In the genomic region with DNA sequence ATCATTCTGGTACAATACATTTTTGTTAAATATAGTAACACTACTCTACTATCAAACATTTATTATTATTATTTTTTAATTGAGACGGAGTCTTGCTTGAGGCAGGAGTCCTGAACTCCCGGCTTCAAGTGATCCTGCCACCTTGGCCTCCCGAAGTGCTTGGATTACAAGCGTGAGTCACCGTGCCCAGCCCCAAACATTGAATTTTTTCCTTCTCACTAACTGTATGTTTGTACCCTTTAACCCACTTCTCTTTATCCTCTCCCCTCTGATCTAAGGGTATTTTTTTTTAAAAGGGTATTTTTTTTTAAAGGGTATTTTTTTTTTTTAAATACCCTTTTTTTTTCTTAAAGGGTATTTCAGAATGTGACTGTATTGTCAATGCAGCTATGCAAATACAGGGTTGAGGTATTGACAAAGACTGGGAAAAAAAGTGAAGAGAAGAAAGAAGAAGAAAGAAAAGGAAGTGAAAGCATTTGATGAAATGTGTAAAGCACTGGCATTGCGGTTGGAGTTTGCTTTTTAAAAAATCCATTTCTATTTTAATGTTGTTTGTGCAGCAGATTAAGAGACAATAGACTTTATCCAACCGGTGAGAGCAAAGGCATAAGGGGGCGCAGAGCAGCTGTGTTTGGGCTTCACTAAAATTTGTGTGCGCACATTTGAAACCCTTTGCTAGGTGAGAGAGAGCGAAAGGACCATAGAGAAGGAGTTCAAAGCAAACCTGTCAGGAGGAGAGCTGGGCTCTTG, we compare ENCODE assay signal across 10 cellular contexts. TPM values are rescaled to one million over a fixed set of nuclear protein-coding genes. Genes with fewer than 3 reads are reported as not detected.
A peak's percentile ranks its signal among the peaks of the same experiment; 100 is the strongest.
DNase-seq lines count a peak whose midpoint lies in the region; ATAC-seq, FAIRE-seq and TF ChIP-seq lines count a peak whose summit lies in the region.
"Had no signal": no experiment of that assay in that cellular context is flagged by ENCODE, and none has a peak within 500 bp of the region (broad histone marks: within the 10 kb centered on the region; RNA-seq: fewer than 3 reads in every experiment).

No MANE protein-coding gene starts in this region.

- FAIRE-seq in GM12878 (lab: Jason Lieb, UNC) = peak; percentile 88

- H3K79me1 ChIP-seq in mesendoderm (ENCODE audit: low read length) = no peaks in the 10 kb centered on the region

- H3K79me2 ChIP-seq in GM12878 (ENCODE audit: control insufficient read depth, insufficient read depth, low read length) (peaks cover 1% of the 10 kb centered on the region; the same call in 1 of the 2 replicates), mesendoderm (ENCODE audit: control insufficient read depth, insufficient read depth, low read length) (no peaks in the 10 kb centered on the region)
- H3K79me2 ChIP-seq: parathyroid adenoma had no signal

- DNase-seq in ELR (ENCODE audit: low read depth) (peak; percentile 55), GM12878 (ENCODE audit: low read depth, low spot score) (peak; percentile 79), mesendoderm (no peak), tibial nerve (ENCODE audit: low spot score in 2 of 2) (no peak), AML-193 (lab: John Stamatoyannopoulos, UW) (no peak), breast epithelium (ENCODE audit: low spot score in 2 of 2) (no peak)

- no peak overlapping the region for H4K5ac ChIP-seq in mesendoderm (ENCODE audit: low read length)

- RAD21 ChIA-PET in GM12878 (lab: Charles Lee; ENCODE audit: unreplicated experiment) = interaction anchor here (0.7 to 1.9 kb wide), 7 partner anchors 18 to 599 kb away, joined by 3 to 6 read pairs (median 4); no protein-coding TSS in a partner anchor

- CTCF ChIA-PET in GM12878 (lab: Yijun Ruan, JAX) = interaction anchor here (0.6 to 2.3 kb wide), 9 partner anchors 13 to 292 kb away, joined by 3 to 7 read pairs (median 4); no protein-coding TSS in a partner anchor

- no peak overlapping the region for H2AK5ac ChIP-seq in mesendoderm (ENCODE audit: low read length)

- no peak overlapping the region for H2BK15ac ChIP-seq in mesendoderm (replicated peaks; ENCODE audit: low read depth)

- no peak overlapping the region for H3K23ac ChIP-seq in mesendoderm (ENCODE audit: low read length)

- no peak overlapping the region for H3K56ac ChIP-seq in mesendoderm (ENCODE audit: low read length)

- no peak overlapping the region for H3K4ac ChIP-seq in mesendoderm (ENCODE audit: low read depth, low read length)

- H3K36me3 ChIP-seq in GM12878 (ENCODE audit: control insufficient read depth in 2 of 2, insufficient read depth in 2 of 2, low read length in 1 of 2) (no peaks in the 10 kb centered on the region), mesendoderm (ENCODE audit: control insufficient read depth, insufficient read depth, low read length) (no peaks in the 10 kb centered on the region), tibial nerve (no peaks in the 10 kb centered on the region), breast epithelium (no peaks in the 10 kb centered on the region)
- H3K36me3 ChIP-seq: vagina had no signal

- ATAC-seq in GM21447 (IDR thresholded peaks at IDR 0.05; ENCODE audit: unreplicated experiment) (peak; percentile 77), HG03565 (IDR thresholded peaks at IDR 0.05; ENCODE audit: unreplicated experiment) (peak; percentile 90), GM12878 (peak; percentile 84)

- intact Hi-C loops in GM12878 (cut with micrococcal nuclease; ENCODE audit: unreplicated experiment) (loop anchor here (1.0 to 2.0 kb wide), 2 partner anchors 44 to 84 kb away; no protein-coding TSS in a partner anchor), breast epithelium (cut with DNase I; ENCODE audit: low total_unique reads) (no loop called here)

- H3K27ac ChIP-seq in GM12878 (ENCODE audit: control insufficient read depth, insufficient read depth) = peak overlapping the region; percentile 99
- H3K27ac ChIP-seq in mesendoderm (ENCODE audit: low read depth, low read length) = no peak overlapping the region
- H3K27ac ChIP-seq in tibial nerve = peak overlapping the region in 2 of 4 donors; percentile 13 to 29
- H3K27ac ChIP-seq in breast epithelium = no peak overlapping the region
- H3K27ac ChIP-seq: parathyroid adenoma, vagina had no signal

- peak; percentile 43 for TF ChIP-seq RAD21 in GM12878 (IDR thresholded peaks at IDR 0.05; ENCODE audit: insufficient read depth, low read depth, low read length)

- H3K9me3 ChIP-seq in GM12878 (replicated peaks; ENCODE audit: control insufficient read depth, insufficient read depth, low read length) = peaks cover 31% of the 10 kb centered on the region; the same call in 2 of the 3 replicates
- H3K9me3 ChIP-seq in tibial nerve = peaks cover 0 to 4% (median 0%) of the 10 kb centered on the region in 4 donors
- H3K9me3 ChIP-seq in breast epithelium = peaks cover 0 to 7% of the 10 kb centered on the region in 2 donors
- H3K9me3 ChIP-seq: vagina had no signal

- H3K9ac ChIP-seq in GM12878 (ENCODE audit: control insufficient read depth, insufficient read depth, low read length) (peak overlapping the region; percentile 85), mesendoderm (ENCODE audit: low read length) (no peak overlapping the region)
- H3K9ac ChIP-seq: parathyroid adenoma had no signal

- BruUV-seq in GM12878 (replicated peaks; lab: Mats Ljungman, UMichigan) = TSS peak; percentile 87

- POLR2A ChIA-PET in GM12878 (lab: Charles Lee) = interaction anchor here (0.6 to 1.1 kb wide), 3 partner anchors 62 to 83 kb away, joined by 3 read pairs; no protein-coding TSS in a partner anchor

- SMC1A ChIA-PET in GM12878 (lab: Charles Lee; ENCODE audit: uncharacterized antibody, unreplicated experiment) = interaction anchor here (0.6 to 1.4 kb wide), 13 partner anchors 13 to 345 kb away, joined by 3 to 7 read pairs (median 3); partner anchors contain the start of gene VPS35L

- WGBS in GM12878 (ENCODE audit: insufficient coverage, insufficient replicate concordance, low lambda C conversion rate, missing lambda C conversion rate) = 5% methylated on average over 10 of the region's 10 CpGs
- no CpG with 5 or more reads among the region's 10 CpGs for WGBS in mesendoderm (ENCODE audit: extremely low coverage, insufficient coverage, low lambda C conversion rate)
- WGBS in tibial nerve, 2 donors = 68 to 73% methylated on average over 10 of the region's 10 CpGs

- H3K18ac ChIP-seq in mesendoderm (ENCODE audit: low read length) = no peak overlapping the region

- H3K27me3 ChIP-seq in GM12878 (replicated peaks in 1 of 2; ENCODE audit: control insufficient read depth in 2 of 2, insufficient read depth in 2 of 2, low read length in 1 of 2) (no peaks in the 10 kb centered on the region), mesendoderm (ENCODE audit: insufficient read depth, low read length, poor library complexity) (no peaks in the 10 kb centered on the region), tibial nerve (no peaks in the 10 kb centered on the region), breast epithelium (no peaks in the 10 kb centered on the region)
- H3K27me3 ChIP-seq: vagina had no signal

- H2BK5ac ChIP-seq in mesendoderm (ENCODE audit: low read length) = no peak overlapping the region

- no peak overlapping the region for H2BK120ac ChIP-seq in mesendoderm (ENCODE audit: low read depth, low read length)

- H4K20me1 ChIP-seq in GM12878 (ENCODE audit: control insufficient read depth, insufficient read depth) = no peaks in the 10 kb centered on the region

- H3K4me3 ChIP-seq in GM12878 = peak overlapping the region; percentile 49
- no peak overlapping the region for H3K4me3 ChIP-seq in mesendoderm (ENCODE audit: low read length)
- no peak overlapping the region for H3K4me3 ChIP-seq in tibial nerve
- no peak overlapping the region for H3K4me3 ChIP-seq in breast epithelium
- H3K4me3 ChIP-seq: vagina had no signal

- H3K4me1 ChIP-seq in GM12878 (ENCODE audit: control insufficient read depth, insufficient read depth, low read length) (peaks cover 13% of the 10 kb centered on the region), mesendoderm (ENCODE audit: control insufficient read depth, low read depth, low read length) (no peaks in the 10 kb centered on the region), tibial nerve (no peaks in the 10 kb centered on the region), breast epithelium (no peaks in the 10 kb centered on the region)
- H3K4me1 ChIP-seq: parathyroid adenoma, vagina had no signal

- TF ChIP-seq EP300 in GM12878 (IDR thresholded peaks at IDR 0.05; ENCODE audit: borderline replicate concordance in 1 of 2, control insufficient read depth in 1 of 2, low read depth in 2 of 2, low read length in 2 of 2) (peak; percentile 88 to 89; a peak in 3 of 4 replicates), tibial nerve (IDR thresholded peaks at IDR 0.05) (no peak)

- peak overlapping the region; percentile 96 for H3K4me2 ChIP-seq in GM12878 (ENCODE audit: control insufficient read depth, insufficient read depth)
- H3K4me2 ChIP-seq in mesendoderm (ENCODE audit: low read length) = no peak overlapping the region

- TF ChIP-seq CTCF in GM12878 (IDR thresholded peaks at IDR 0.05 in 2 of 3, conservative IDR thresholded peaks at IDR 0.05 in 1 of 3; ENCODE audit: control insufficient read depth in 2 of 3, extremely low read depth in 1 of 3, insufficient read depth in 1 of 3, low read depth in 3 of 3, low read length in 3 of 3) = peak in 1 of 3 experiments; percentile 25; a peak in 2 of 6 replicates
- TF ChIP-seq CTCF in tibial nerve (IDR thresholded peaks at IDR 0.05) = no peak
- no peak for TF ChIP-seq CTCF in breast epithelium (IDR thresholded peaks at IDR 0.05)

- peak overlapping the region; percentile 89; the same call in 1 of the 2 replicates for H2AFZ ChIP-seq in GM12878 (ENCODE audit: control insufficient read depth, low read depth, low read length)
- H2AFZ ChIP-seq: parathyroid adenoma had no signal

- in situ Hi-C loops in GM12878 (cut with MboI) = no loop called here

- TF ChIP-seq POLR2A in GM12878 (IDR thresholded peaks at IDR 0.05; ENCODE audit: low read depth, low read length) (no peak), tibial nerve (IDR thresholded peaks at IDR 0.05) (no peak), breast epithelium (IDR thresholded peaks at IDR 0.05) (no peak)

- H4K8ac ChIP-seq in mesendoderm (ENCODE audit: low read depth, low read length) = no peak overlapping the region

RNA-seq across cellular contexts. Expression of gene SYT17, which starts 42.3 kb away (rescaled TPM):
- total RNA-seq in GM12878 (2013; cell fraction: nucleolus; rRNA removed) = 24.8 and 37.1 TPM in 2 replicates
- total RNA-seq in GM12878 (2014; rRNA removed) = 5.7 and 6.2 TPM in 2 replicates
- total RNA-seq in GM12878 (2014; rRNA removed; fragmentation: Illumina TruSeq; extraction: Trizol) = 4.1 and 5.8 TPM in 2 replicates
- 3.8 and 4.0 TPM in 2 replicates for total RNA-seq in GM12878 (2021)
- polyA plus RNA-seq in GM12878 (2011; ENCODE audit: low read depth) = 0.72 TPM
- 3.2 and 4.3 TPM in 2 replicates for polyA plus RNA-seq in GM12878 (2011; rRNA removed)
- 4.5 and 6.0 TPM in 2 replicates for polyA plus RNA-seq in GM12878 (2011; cell fraction: cytosol; rRNA removed)
- polyA plus RNA-seq in GM12878 (2011; cell fraction: nucleus; rRNA removed) = 6.6 TPM in 2 replicates
- polyA plus RNA-seq in GM12878 (2012) = 3.6 and 5.8 TPM in 2 replicates
- polyA plus RNA-seq in GM12878 (2014; fragmentation: Illumina TruSeq; extraction: Trizol) = 3.3 and 5.3 TPM in 2 replicates
- polyA plus RNA-seq in GM12878 (2014; fragmentation: Nextera tagmentation; extraction: Ambion mirVana) = 10 to 100 TPM; 10.2 to 12.3 TPM
- 5.6 and 8.2 TPM in 2 replicates for polyA plus RNA-seq in GM12878 (2014; rRNA removed)
- polyA plus RNA-seq in GM12878 (2016; fragmentation: Nextera tagmentation; extraction: Ambion mirVana) = 1 to 10 TPM; 3.7 to 4.7 TPM
- polyA minus RNA-seq in GM12878 (2011; rRNA and poly(A)+ RNA removed) = 4.5 and 6.9 TPM in 2 replicates
- polyA minus RNA-seq in GM12878 (2011; cell fraction: cytosol; rRNA and poly(A)+ RNA removed) = 1.1 and 2.2 TPM in 2 replicates
- 3.6 and 7.7 TPM in 2 replicates for polyA minus RNA-seq in GM12878 (2011; cell fraction: nucleus; rRNA and poly(A)+ RNA removed)
- polyA plus RNA-seq in mesendoderm (2013, experiment 1 of 2) = 3.4 TPM
- 3.3 TPM for polyA plus RNA-seq in mesendoderm (2013, experiment 2 of 2)
- total RNA-seq in tibial nerve = 10 to 100 TPM in 2 of 4 donors, 1 to 10 TPM in 2; 8.1 to 33.9 (median 12.7) TPM
- 10 to 100 TPM in 1 of 3 donors, 1 to 10 TPM in 2; 1.9 to 11.9 (median 5.2) TPM for total RNA-seq in breast epithelium

Comparison
In these comparisons a context has a peak if more than half of its experiments do, and no peak if none do; other contexts are left out.
1. DNase-seq: peak in ELR (single experiment) and GM12878 (single experiment); none in mesendoderm (single experiment), tibial nerve (0 of 2), AML-193 (0 of 2) and breast epithelium (0 of 2).
2. Peak in every context shown above with its lines, with median percentiles within 50 percentile points of each other: ATAC-seq.